ENCODE assay signal across 1 cellular context in genomic region chr6:43575772-43576551, GRCh38.
TF ChIP-seq lines count a peak whose summit lies in the region.

POLH (plus strand) TSS chr6:43576185; CDS start chr6:43582320, 6,135 bp downstream.
XPO5 (minus strand) TSS chr6:43576038; CDS start chr6:43575864, 174 bp downstream.

TF ChIP-seq in HepG2, 621 proteins besides CTCF, POLR2A, EP300 and RAD21 (continued from another document and continues in another):
- TF ChIP-seq AHDC1 (CRISPR knock-in tag; IDR thresholded peaks at IDR 0.05; ENCODE audit: borderline replicate concordance) (0 out of 2 replicates have a peak, but pooled peaks have one; percentile 38), USF2 (IDR thresholded peaks at IDR 0.05; ENCODE audit: low read depth, low read length) (no peak), USF2 (CRISPR knock-in tag; IDR thresholded peaks at IDR 0.05; ENCODE audit: borderline replicate concordance) (no peak; the same call in 1 of the 2 replicates), HNRNPUL1 (IDR thresholded peaks at IDR 0.05; ENCODE audit: low read depth, low read length) (no peak), NR2C2 (CRISPR knock-in tag; IDR thresholded peaks at IDR 0.05; ENCODE audit: borderline replicate concordance) (peak; percentile 53; the same call in 1 of the 2 replicates), ZNF577 (CRISPR knock-in tag; IDR thresholded peaks at IDR 0.05; ENCODE audit: borderline replicate concordance, low read depth) (no peak), ZHX2 (IDR thresholded peaks at IDR 0.05; ENCODE audit: low read depth) (no peak; the same call in 1 of the 2 replicates), ZHX2 (CRISPR knock-in tag; IDR thresholded peaks at IDR 0.05; ENCODE audit: borderline replicate concordance) (no peak), FOXK1 (CRISPR knock-in tag; IDR thresholded peaks at IDR 0.05; ENCODE audit: borderline replicate concordance, low read depth) (no peak; the same call in none of the 2 replicates), ZNF432 (CRISPR knock-in tag; IDR thresholded peaks at IDR 0.05; ENCODE audit: borderline replicate concordance) (0 out of 2 replicates have a peak, but pooled peaks have one; percentile 69), ELF3 (CRISPR knock-in tag; IDR thresholded peaks at IDR 0.05) (peak; percentile 89), ZBTB3 (CRISPR knock-in tag; IDR thresholded peaks at IDR 0.05; ENCODE audit: borderline replicate concordance, low read depth) (no peak; the same call in 1 of the 2 replicates), DMAP1 (CRISPR knock-in tag; IDR thresholded peaks at IDR 0.05) (peak; percentile 97), MTA1 (CRISPR knock-in tag; IDR thresholded peaks at IDR 0.05; ENCODE audit: borderline replicate concordance) (peak; percentile 87; the same call in 1 of the 2 replicates), ZC3H13 (CRISPR knock-in tag; IDR thresholded peaks at IDR 0.05) (peak; percentile 97), PLRG1 (conservative IDR thresholded peaks at IDR 0.05) (no peak), HOXA9 (CRISPR knock-in tag; IDR thresholded peaks at IDR 0.05; ENCODE audit: borderline replicate concordance) (peak; percentile 96), FOXJ3 (CRISPR knock-in tag; IDR thresholded peaks at IDR 0.05; ENCODE audit: borderline replicate concordance) (peak; percentile 44; the same call in 1 of the 2 replicates), PBX3 (CRISPR knock-in tag; IDR thresholded peaks at IDR 0.05; ENCODE audit: borderline replicate concordance) (peak; percentile 82; the same call in 1 of the 2 replicates), SP4 (CRISPR knock-in tag; IDR thresholded peaks at IDR 0.05) (peak; percentile 96), CHCHD3 (CRISPR knock-in tag; IDR thresholded peaks at IDR 0.05) (peak; percentile 94; the same call in 1 of the 2 replicates), THAP9 (CRISPR knock-in tag; IDR thresholded peaks at IDR 0.05; ENCODE audit: borderline replicate concordance) (0 out of 2 replicates have a peak, but pooled peaks have one; percentile 59), BORCS8-MEF2B (CRISPR knock-in tag; IDR thresholded peaks at IDR 0.05) (peak; percentile 85), MAFF (IDR thresholded peaks at IDR 0.05; ENCODE audit: low read depth, low read length) (no peak; the same call in 1 of the 2 replicates), CHD4 (IDR thresholded peaks at IDR 0.05; ENCODE audit: borderline replicate concordance, low read length) (no peak)
- TF ChIP-seq, protein P1, sequence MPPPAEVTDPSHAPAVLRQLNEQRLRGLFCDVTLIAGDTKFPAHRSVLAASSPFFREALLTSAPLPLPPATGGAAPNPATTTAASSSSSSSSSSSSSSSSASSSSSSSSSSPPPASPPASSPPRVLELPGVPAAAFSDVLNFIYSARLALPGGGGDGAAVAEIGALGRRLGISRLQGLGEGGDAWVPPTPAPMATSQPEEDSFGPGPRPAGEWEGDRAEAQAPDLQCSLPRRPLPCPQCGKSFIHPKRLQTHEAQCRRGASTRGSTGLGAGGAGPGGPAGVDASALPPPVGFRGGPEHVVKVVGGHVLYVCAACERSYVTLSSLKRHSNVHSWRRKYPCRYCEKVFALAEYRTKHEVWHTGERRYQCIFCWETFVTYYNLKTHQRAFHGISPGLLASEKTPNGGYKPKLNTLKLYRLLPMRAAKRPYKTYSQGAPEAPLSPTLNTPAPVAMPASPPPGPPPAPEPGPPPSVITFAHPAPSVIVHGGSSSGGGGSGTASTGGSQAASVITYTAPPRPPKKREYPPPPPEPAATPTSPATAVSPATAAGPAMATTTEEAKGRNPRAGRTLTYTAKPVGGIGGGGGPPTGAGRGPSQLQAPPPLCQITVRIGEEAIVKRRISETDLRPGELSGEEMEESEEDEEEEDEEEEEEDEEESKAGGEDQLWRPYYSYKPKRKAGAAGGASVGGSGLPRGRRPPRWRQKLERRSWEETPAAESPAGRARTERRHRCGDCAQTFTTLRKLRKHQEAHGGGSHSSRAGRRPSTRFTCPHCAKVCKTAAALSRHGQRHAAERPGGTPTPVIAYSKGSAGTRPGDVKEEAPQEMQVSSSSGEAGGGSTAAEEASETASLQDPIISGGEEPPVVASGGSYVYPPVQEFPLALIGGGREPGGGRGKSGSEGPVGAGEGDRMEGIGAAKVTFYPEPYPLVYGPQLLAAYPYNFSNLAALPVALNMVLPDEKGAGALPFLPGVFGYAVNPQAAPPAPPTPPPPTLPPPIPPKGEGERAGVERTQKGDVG (CRISPR knock-in tag; IDR thresholded peaks at IDR 0.05; ENCODE audit: borderline replicate concordance) = peak; percentile 93; the same call in 1 of the 2 replicates
- TF ChIP-seq, protein P2, sequence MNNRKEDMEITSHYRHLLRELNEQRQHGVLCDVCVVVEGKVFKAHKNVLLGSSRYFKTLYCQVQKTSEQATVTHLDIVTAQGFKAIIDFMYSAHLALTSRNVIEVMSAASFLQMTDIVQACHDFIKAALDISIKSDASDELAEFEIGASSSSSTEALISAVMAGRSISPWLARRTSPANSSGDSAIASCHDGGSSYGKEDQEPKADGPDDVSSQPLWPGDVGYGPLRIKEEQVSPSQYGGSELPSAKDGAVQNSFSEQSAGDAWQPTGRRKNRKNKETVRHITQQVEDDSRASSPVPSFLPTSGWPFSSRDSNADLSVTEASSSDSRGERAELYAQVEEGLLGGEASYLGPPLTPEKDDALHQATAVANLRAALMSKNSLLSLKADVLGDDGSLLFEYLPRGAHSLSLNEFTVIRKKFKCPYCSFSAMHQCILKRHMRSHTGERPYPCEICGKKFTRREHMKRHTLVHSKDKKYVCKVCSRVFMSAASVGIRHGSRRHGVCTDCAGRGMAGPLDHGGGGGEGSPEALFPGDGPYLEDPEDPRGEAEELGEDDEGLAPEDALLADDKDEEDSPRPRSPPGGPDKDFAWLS (CRISPR knock-in tag; IDR thresholded peaks at IDR 0.05; ENCODE audit: borderline replicate concordance) = no peak
